Comparison of ENCODE assay signal across 20 cellular contexts in the genomic region with DNA sequence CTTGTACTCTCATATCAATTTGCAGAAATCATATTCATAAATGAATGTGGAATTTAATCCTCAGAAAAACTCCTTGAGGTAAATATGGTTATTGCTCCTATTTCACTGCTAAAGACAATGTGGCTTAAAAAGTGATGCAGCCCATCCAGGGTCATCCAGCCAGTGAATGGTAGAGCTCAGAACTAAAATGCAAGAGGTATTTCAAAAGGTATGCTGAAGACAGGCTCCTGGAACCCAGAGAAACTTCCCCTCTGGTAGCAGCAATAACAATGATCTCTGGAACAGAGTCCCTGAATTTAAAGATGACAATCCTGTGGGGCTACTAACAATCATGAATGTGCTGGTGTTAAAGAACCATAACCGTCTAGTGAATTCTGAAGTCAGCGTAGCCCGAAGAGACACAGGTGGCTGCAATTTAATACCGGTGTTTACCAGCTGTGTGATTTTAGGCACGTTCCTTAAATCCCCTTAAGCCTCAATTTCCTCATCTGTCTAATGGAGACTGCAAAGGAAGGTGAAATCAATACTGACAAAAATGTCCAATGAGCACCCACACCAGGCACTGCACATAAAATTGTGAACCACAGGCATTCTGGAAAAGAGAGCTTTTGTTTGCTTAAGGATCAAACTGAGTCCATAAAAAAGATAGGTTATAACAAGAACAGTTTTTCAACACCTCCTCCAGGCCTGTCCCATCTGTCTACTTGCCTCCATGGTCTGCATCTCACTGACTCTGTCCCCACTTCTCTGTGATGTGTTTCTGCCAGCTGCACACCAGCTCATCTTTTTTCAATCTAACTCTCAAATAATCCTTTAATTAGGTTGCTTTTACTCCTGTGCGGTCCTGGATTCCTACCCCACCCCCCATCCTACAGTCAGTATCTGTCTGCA. TPM values are rescaled to one million over a fixed set of nuclear protein-coding genes. Genes with fewer than 3 reads are reported as not detected.
DNase-seq lines count a peak whose midpoint lies in the region; ATAC-seq and TF ChIP-seq lines count a peak whose summit lies in the region.
"Had no signal": no experiment of that assay in that cellular context is flagged by ENCODE, and none has a peak within 500 bp of the region (broad histone marks: within the 10 kb centered on the region; RNA-seq: fewer than 3 reads in every experiment).

No MANE protein-coding gene starts in this region.

- H3K36me3 ChIP-seq in tibial artery: peaks cover 0 to 13% (median 3%) of the 10 kb centered on the region in 3 donors
- H3K36me3 ChIP-seq in gastroesophageal sphincter: peaks cover 0 to 18% of the 10 kb centered on the region in 2 donors
- H3K36me3 ChIP-seq: right atrium auricular region, thoracic aorta had no signal

- DNase-seq in NCI-H2227 treated with DMSO at 0.1 percent for 48 hours (lab: John Stamatoyannopoulos, UW) (peak; percentile 30), NCI-H2227 (lab: John Stamatoyannopoulos, UW; ENCODE audit: unreplicated experiment) (no peak), NCI-H2029 treated with DMSO at 0.1 percent for 48 hours (lab: John Stamatoyannopoulos, UW) (peak; percentile 32), WTC11 (ENCODE audit: low spot score) (no peak), tibial artery (no peak), NCI-H748 (lab: John Stamatoyannopoulos, UW; ENCODE audit: unreplicated experiment) (no peak)
- no peak for DNase-seq in stimulated activated CD4-positive, alpha-beta T cell treated with anti-CD3 and anti-CD28 coated beads, Interleukin-2, amount 100 ng/mL, for 24 hours
- DNase-seq: activated CD4-positive, alpha-beta memory T cell treated with anti-CD3 and anti-CD28 coated beads, Interleukin-2, amount 10 ng/mL, durations not matched to agents 7 days and 5 days; amniotic stem cell; foreskin fibroblast; Kasumi-1; lower lobe of right lung; natural killer cell; NCI-H187; stimulated activated CD4-positive, alpha-beta T cell treated with anti-CD3 and anti-CD28 coated beads, Interleukin-1b, Interleukin-23, amount 100 ng/mL, for 48 hours had no signal

- no peaks in the 10 kb centered on the region for H3K9me3 Mint-ChIP-seq in WTC11
- H3K9me3 Mint-ChIP-seq: activated CD4-positive, alpha-beta memory T cell treated with anti-CD3 and anti-CD28 coated beads, Interleukin-2, amount 10 ng/mL, durations not matched to agents 7 days and 5 days; central memory CD8-positive, alpha-beta T cell; natural killer cell had no signal

- H3K4me1 Mint-ChIP-seq in WTC11: peaks cover 29% of the 10 kb centered on the region

- H3K4me1 ChIP-seq in tibial artery (peaks cover 0 to 36% (median 10%) of the 10 kb centered on the region in 4 donors), gastroesophageal sphincter (peaks cover 0 to 56% (median 2%) of the 10 kb centered on the region in 3 donors)
- H3K4me1 ChIP-seq: right atrium auricular region had no signal

- peak overlapping the region; percentile 49 to 52 for H3K27ac ChIP-seq in tibial artery
- no peak overlapping the region for H3K27ac ChIP-seq in gastroesophageal sphincter
- H3K27ac ChIP-seq: A549, lower lobe of right lung, right atrium auricular region, thoracic aorta had no signal

- H3K4me3 Mint-ChIP-seq in WTC11: no peak overlapping the region
- H3K4me3 Mint-ChIP-seq: activated CD4-positive, alpha-beta memory T cell treated with anti-CD3 and anti-CD28 coated beads, Interleukin-2, amount 10 ng/mL, durations not matched to agents 7 days and 5 days; central memory CD8-positive, alpha-beta T cell; natural killer cell had no signal

- WGBS in gastroesophageal sphincter (ENCODE audit: low coverage in 1 of 2), 2 donors: 71 to 80% methylated on average over 5 of the region's 6 CpGs

- no peaks in the 10 kb centered on the region for H3K27me3 Mint-ChIP-seq in WTC11 (ENCODE audit: low read depth)
- H3K27me3 Mint-ChIP-seq: activated CD4-positive, alpha-beta memory T cell treated with anti-CD3 and anti-CD28 coated beads, Interleukin-2, amount 10 ng/mL, durations not matched to agents 7 days and 5 days; central memory CD8-positive, alpha-beta T cell had no signal

- no peak for TF ChIP-seq CTCF in WTC11 (IDR thresholded peaks at IDR 0.05)
- no peak for TF ChIP-seq CTCF in tibial artery (IDR thresholded peaks at IDR 0.05)
- no peak for TF ChIP-seq CTCF in gastroesophageal sphincter (IDR thresholded peaks at IDR 0.05)

- intact Hi-C loops in tibial artery (cut with DNase I; ENCODE audit: low total_unique reads): no loop called here

- ATAC-seq in WTC11 (peak; percentile 60; the same call in 1 of the 2 replicates), gastroesophageal sphincter (no peak)
- ATAC-seq: A549, lower lobe of right lung, natural killer cell had no signal

- peaks cover 21% of the 10 kb centered on the region for H3K36me3 Mint-ChIP-seq in WTC11
- H3K36me3 Mint-ChIP-seq: natural killer cell had no signal

- no peak for TF ChIP-seq POLR2A in gastroesophageal sphincter (IDR thresholded peaks at IDR 0.05)

- H3K9me3 ChIP-seq in tibial artery (no peaks in the 10 kb centered on the region), gastroesophageal sphincter (no peaks in the 10 kb centered on the region)
- H3K9me3 ChIP-seq: A549, lower lobe of right lung, right atrium auricular region, thoracic aorta had no signal

- POLR2A ChIA-PET in WTC11 (lab: Charles Lee): no interaction called here

- H3K27me3 ChIP-seq in tibial artery (no peaks in the 10 kb centered on the region), gastroesophageal sphincter (no peaks in the 10 kb centered on the region)
- H3K27me3 ChIP-seq: right atrium auricular region had no signal

- peak overlapping the region; percentile 60; the same call in 1 of the 2 replicates for H3K27ac Mint-ChIP-seq in WTC11
- H3K27ac Mint-ChIP-seq: activated CD4-positive, alpha-beta memory T cell treated with anti-CD3 and anti-CD28 coated beads, Interleukin-2, amount 10 ng/mL, durations not matched to agents 7 days and 5 days had no signal

- H3K4me3 ChIP-seq in tibial artery: no peak overlapping the region
- H3K4me3 ChIP-seq in gastroesophageal sphincter: no peak overlapping the region
- H3K4me3 ChIP-seq: A549, lower lobe of right lung, right atrium auricular region, thoracic aorta had no signal

- no peak for TF ChIP-seq EP300 in gastroesophageal sphincter (IDR thresholded peaks at IDR 0.05)

- CTCF ChIA-PET in WTC11 (lab: Charles Lee): interaction anchor here (1.1 to 2.0 kb wide), 4 partner anchors 10 to 303 kb away, joined by 3 to 11 read pairs (median 7); a partner anchor contains a TSS

TF ChIP-seq in WTC11, 78 proteins besides CTCF, POLR2A, EP300 and RAD21 (continues in another document):
- TF ChIP-seq TP53 (CRISPR knock-in tag; IDR thresholded peaks at IDR 0.05): no peak
- TF ChIP-seq ZNF317 (CRISPR knock-in tag; IDR thresholded peaks at IDR 0.05; ENCODE audit: borderline replicate concordance, low read depth): no peak
- TF ChIP-seq, protein P1, sequence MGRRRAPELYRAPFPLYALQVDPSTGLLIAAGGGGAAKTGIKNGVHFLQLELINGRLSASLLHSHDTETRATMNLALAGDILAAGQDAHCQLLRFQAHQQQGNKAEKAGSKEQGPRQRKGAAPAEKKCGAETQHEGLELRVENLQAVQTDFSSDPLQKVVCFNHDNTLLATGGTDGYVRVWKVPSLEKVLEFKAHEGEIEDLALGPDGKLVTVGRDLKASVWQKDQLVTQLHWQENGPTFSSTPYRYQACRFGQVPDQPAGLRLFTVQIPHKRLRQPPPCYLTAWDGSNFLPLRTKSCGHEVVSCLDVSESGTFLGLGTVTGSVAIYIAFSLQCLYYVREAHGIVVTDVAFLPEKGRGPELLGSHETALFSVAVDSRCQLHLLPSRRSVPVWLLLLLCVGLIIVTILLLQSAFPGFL (CRISPR knock-in tag; IDR thresholded peaks at IDR 0.05; ENCODE audit: borderline replicate concordance): no peak
- TF ChIP-seq RELA (CRISPR knock-in tag; IDR thresholded peaks at IDR 0.05; ENCODE audit: borderline replicate concordance): no peak
- TF ChIP-seq, protein P2, sequence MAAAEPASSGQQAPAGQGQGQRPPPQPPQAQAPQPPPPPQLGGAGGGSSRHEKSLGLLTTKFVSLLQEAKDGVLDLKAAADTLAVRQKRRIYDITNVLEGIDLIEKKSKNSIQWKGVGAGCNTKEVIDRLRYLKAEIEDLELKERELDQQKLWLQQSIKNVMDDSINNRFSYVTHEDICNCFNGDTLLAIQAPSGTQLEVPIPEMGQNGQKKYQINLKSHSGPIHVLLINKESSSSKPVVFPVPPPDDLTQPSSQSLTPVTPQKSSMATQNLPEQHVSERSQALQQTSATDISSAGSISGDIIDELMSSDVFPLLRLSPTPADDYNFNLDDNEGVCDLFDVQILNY (CRISPR knock-in tag; IDR thresholded peaks at IDR 0.05): no peak
- no peak for TF ChIP-seq ZNF138 (CRISPR knock-in tag; conservative IDR thresholded peaks at IDR 0.05)
- TF ChIP-seq, protein P3, sequence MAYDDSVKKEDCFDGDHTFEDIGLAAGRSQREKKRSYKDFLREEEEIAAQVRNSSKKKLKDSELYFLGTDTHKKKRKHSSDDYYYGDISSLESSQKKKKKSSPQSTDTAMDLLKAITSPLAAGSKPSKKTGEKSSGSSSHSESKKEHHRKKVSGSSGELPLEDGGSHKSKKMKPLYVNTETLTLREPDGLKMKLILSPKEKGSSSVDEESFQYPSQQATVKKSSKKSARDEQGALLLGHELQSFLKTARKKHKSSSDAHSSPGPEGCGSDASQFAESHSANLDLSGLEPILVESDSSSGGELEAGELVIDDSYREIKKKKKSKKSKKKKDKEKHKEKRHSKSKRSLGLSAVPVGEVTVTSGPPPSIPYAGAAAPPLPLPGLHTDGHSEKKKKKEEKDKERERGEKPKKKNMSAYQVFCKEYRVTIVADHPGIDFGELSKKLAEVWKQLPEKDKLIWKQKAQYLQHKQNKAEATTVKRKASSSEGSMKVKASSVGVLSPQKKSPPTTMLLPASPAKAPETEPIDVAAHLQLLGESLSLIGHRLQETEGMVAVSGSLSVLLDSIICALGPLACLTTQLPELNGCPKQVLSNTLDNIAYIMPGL (CRISPR knock-in tag; IDR thresholded peaks at IDR 0.05): no peak
- TF ChIP-seq, protein P4, sequence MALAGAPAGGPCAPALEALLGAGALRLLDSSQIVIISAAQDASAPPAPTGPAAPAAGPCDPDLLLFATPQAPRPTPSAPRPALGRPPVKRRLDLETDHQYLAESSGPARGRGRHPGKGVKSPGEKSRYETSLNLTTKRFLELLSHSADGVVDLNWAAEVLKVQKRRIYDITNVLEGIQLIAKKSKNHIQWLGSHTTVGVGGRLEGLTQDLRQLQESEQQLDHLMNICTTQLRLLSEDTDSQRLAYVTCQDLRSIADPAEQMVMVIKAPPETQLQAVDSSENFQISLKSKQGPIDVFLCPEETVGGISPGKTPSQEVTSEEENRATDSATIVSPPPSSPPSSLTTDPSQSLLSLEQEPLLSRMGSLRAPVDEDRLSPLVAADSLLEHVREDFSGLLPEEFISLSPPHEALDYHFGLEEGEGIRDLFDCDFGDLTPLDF (CRISPR knock-in tag; IDR thresholded peaks at IDR 0.05): no peak

RNA-seq across cellular contexts. Expression of a gene that starts 10.5 kb away (rescaled TPM):
- total RNA-seq in WTC11 (2021) (75.3 to 80.9 TPM (median 75.7 TPM) in 3 replicates), gastroesophageal sphincter (10 to 100 TPM; 40.1 to 87.5 (median 64.4) TPM)

RNA-seq across cellular contexts. Expression of a gene that starts 18.7 kb away (rescaled TPM):
- total RNA-seq in WTC11 (2021) (52.8 to 56.8 TPM (median 56.1 TPM) in 3 replicates), gastroesophageal sphincter (10 to 100 TPM; 56.6 to 87.8 (median 63.4) TPM)

Comparison
In these comparisons a context has a peak if more than half of its experiments do, and no peak if none do; other contexts are left out.
1. DNase-seq: peak in NCI-H2227 treated with DMSO at 0.1 percent for 48 hours (single experiment) and NCI-H2029 treated with DMSO at 0.1 percent for 48 hours (single experiment); none in NCI-H2227 (single experiment), WTC11 (single experiment), tibial artery (0 of 2), stimulated activated CD4-positive, alpha-beta T cell treated with anti-CD3 and anti-CD28 coated beads, Interleukin-2, amount 100 ng/mL, for 24 hours (0 of 2) and NCI-H748 (single experiment).
2. H3K27ac ChIP-seq: peak in tibial artery (2 of 2); none in gastroesophageal sphincter (0 of 4).